11 cellular contexts compared by ENCODE assay signal in genomic region chr11:31804439-31805036, GRCh38. TPM values are rescaled to one million over a fixed set of nuclear protein-coding genes. Genes with fewer than 3 reads are reported as not detected.
DNase-seq lines count a peak whose midpoint lies in the region; ATAC-seq, FAIRE-seq and TF ChIP-seq lines count a peak whose summit lies in the region.
"Had no signal": no experiment of that assay in that cellular context is flagged by ENCODE, and none has a peak within 500 bp of the region (broad histone marks: within the 10 kb centered on the region; RNA-seq: fewer than 3 reads in every experiment).

No MANE protein-coding gene starts in this region.

- H2AFZ ChIP-seq in astrocyte (ENCODE audit: low read depth, low read length): no peak overlapping the region

- H4K20me1 ChIP-seq in astrocyte (ENCODE audit: insufficient read depth, low read length): peaks cover 19% of the 10 kb centered on the region

- peaks cover 88% of the 10 kb centered on the region for H3K27me3 Mint-ChIP-seq in astrocyte (ENCODE audit: low read depth, unreplicated experiment)

- H3K4me3 ChIP-seq in astrocyte (ENCODE audit: insufficient read depth, low read depth, low read length) (peak overlapping the region; percentile 47), mucosa of stomach (ENCODE audit: low read length) (no peak overlapping the region)

- ATAC-seq in GM18907 (IDR thresholded peaks at IDR 0.05; ENCODE audit: unreplicated experiment): peak; percentile 42
- ATAC-seq in HG02973 (IDR thresholded peaks at IDR 0.05; ENCODE audit: unreplicated experiment): no peak
- ATAC-seq: activated CD4-positive, CD25-positive, alpha-beta regulatory T cell treated with anti-CD3 and anti-CD28 coated beads, Interleukin-2, amount 50 U/mL, for 24 hours had no signal

- H3K79me2 ChIP-seq in astrocyte (ENCODE audit: insufficient read depth, low read length): peaks cover 95% of the 10 kb centered on the region

- no peak for FAIRE-seq in astrocyte (lab: Jason Lieb, UNC)
- FAIRE-seq: colon, islet of Langerhans had no signal

- H3K9ac ChIP-seq in astrocyte (ENCODE audit: low read length): peak overlapping the region; percentile 92
- H3K9ac ChIP-seq in mucosa of stomach (ENCODE audit: low read length): peak overlapping the region; percentile 53

- in situ Hi-C loops in ACHN (cut with HindIII; ENCODE audit: low pct_ligation_motif_present, low pct_unique_long_range_greater_than_20kb, low sequenced_read_pairs): no loop called here

- peaks cover 13% of the 10 kb centered on the region for H3K36me3 Mint-ChIP-seq in astrocyte (ENCODE audit: low read depth, unreplicated experiment)

- H3K4me2 ChIP-seq in astrocyte (ENCODE audit: low read length): peak overlapping the region; percentile 99

- no peaks in the 10 kb centered on the region for H3K4me1 Mint-ChIP-seq in astrocyte (ENCODE audit: low read depth, unreplicated experiment)

- peak overlapping the region; percentile 93 for H3K27ac Mint-ChIP-seq in astrocyte (ENCODE audit: unreplicated experiment)

- H3K36me3 ChIP-seq in astrocyte (ENCODE audit: insufficient read depth, low read length) (peaks cover 2% of the 10 kb centered on the region), mucosa of stomach (ENCODE audit: control insufficient read depth, insufficient read depth, low read length) (no peaks in the 10 kb centered on the region)

- no peaks in the 10 kb centered on the region for H3K9me3 ChIP-seq in astrocyte (ENCODE audit: insufficient read depth, low read depth, low read length)
- H3K9me3 ChIP-seq in mucosa of stomach (ENCODE audit: control insufficient read depth, low read length): no peaks in the 10 kb centered on the region

- peaks cover 27% of the 10 kb centered on the region for H3K4me1 ChIP-seq in astrocyte (ENCODE audit: insufficient read depth, low read length)
- H3K4me1 ChIP-seq in mucosa of stomach (ENCODE audit: control insufficient read depth, insufficient read depth, low read length): peaks cover 14% of the 10 kb centered on the region

- H3K27me3 ChIP-seq in astrocyte (ENCODE audit: insufficient read depth, low read length) (peaks cover 66% of the 10 kb centered on the region), mucosa of stomach (ENCODE audit: control insufficient read depth, insufficient read depth, low read length) (peaks cover 98% of the 10 kb centered on the region)

- no peak for TF ChIP-seq CTCF in astrocyte (IDR thresholded peaks at IDR 0.05; ENCODE audit: insufficient read depth, low read depth, low read length)

- peaks cover 49% of the 10 kb centered on the region for H3K9me3 Mint-ChIP-seq in astrocyte (ENCODE audit: unreplicated experiment)

- no peak overlapping the region for H3K4me3 Mint-ChIP-seq in astrocyte (ENCODE audit: unreplicated experiment)

- peak overlapping the region; percentile 50 for H3K27ac ChIP-seq in astrocyte (ENCODE audit: low read depth, low read length)

- peak; percentile 4 to 25 for DNase-seq in AML-193 (lab: John Stamatoyannopoulos, UW)
- DNase-seq in astrocyte (ENCODE audit: low read depth): peak; percentile 45
- DNase-seq in ACHN: no peak
- DNase-seq in NK-92 treated with Interleukin-12 subunit alpha and Interleukin-12 subunit beta, amount 100 ng/mL, for 24 hours (lab: John Stamatoyannopoulos, UW): no peak
- no peak for DNase-seq in NCI-H510A (lab: John Stamatoyannopoulos, UW)

RNA-seq across cellular contexts. Expression of gene PAX6, which starts 6.6 kb away (rescaled TPM):
- total RNA-seq in astrocyte: 3.9 and 12.2 TPM in 2 replicates

Comparison
In these comparisons a context has a peak if more than half of its experiments do, and no peak if none do; other contexts are left out.
1. DNase-seq: peak in AML-193 (2 of 2) and astrocyte (single experiment); none in ACHN (single experiment), NK-92 treated with Interleukin-12 subunit alpha and Interleukin-12 subunit beta, amount 100 ng/mL, for 24 hours (single experiment) and NCI-H510A (single experiment).